In the genomic region with DNA sequence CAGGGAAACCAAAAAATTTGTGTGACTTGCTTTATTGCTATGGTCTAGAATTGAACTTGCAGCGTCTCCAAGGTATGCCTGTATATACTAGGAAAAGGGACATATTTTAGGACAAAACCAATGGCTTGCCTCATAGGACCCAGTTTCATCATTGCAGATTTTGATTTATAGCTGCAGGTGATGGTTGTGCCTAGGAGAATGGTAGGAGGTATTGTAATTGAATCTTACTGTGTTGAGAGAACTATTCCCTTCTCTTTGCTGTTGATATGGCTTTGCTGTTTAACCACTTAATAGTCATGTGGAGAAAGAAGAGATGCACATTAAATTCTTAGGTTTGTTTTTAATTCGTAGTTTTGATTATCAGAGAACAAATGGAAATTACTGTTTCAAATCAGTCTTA, we compare ENCODE assay signal across 22 cellular contexts. TPM values are rescaled to one million over a fixed set of nuclear protein-coding genes. Genes with fewer than 3 reads are reported as not detected.
"Had no signal": no experiment of that assay in that cellular context is flagged by ENCODE, and none has a peak within 500 bp of the region (broad histone marks: within the 10 kb centered on the region; RNA-seq: fewer than 3 reads in every experiment).

No MANE protein-coding gene starts in this region.

- H3K4me3 ChIP-seq: hepatocyte, left lung, right lobe of liver had no signal

- H3K9me3 ChIP-seq: left lung, right lobe of liver had no signal

- H2AFZ ChIP-seq: hepatocyte, parathyroid adenoma had no signal

- DNase-seq: activated B cell treated with CpG ODN at 0.5 μM for 24 hours; activated CD4-positive, alpha-beta memory T cell treated with anti-CD3 and anti-CD28 coated beads, Interleukin-2, amount 10 ng/mL, durations not matched to agents 7 days and 5 days; activated CD4-positive, alpha-beta T cell treated with anti-CD3 and anti-CD28 coated beads for 4 hours; activated effector memory CD4-positive, alpha-beta T cell treated with Interleukin-2 at 50 U/mL for 16 hours; activated naive CD4-positive, alpha-beta T cell treated with anti-CD3 and anti-CD28 coated beads for 36 hours; activated naive CD8-positive, alpha-beta T cell treated with anti-CD3 and anti-CD28 coated beads, Interleukin-2, amount 10 ng/mL, durations not matched to agents 7 days and 5 days; activated T-cell treated with anti-CD3 and anti-CD28 coated beads, Interleukin-2, amount 50 U/mL, for 72 hours; amniotic stem cell; cerebellar nuclear complex; immature natural killer cell; kidney glomerular epithelial cell; left lung; midbrain; right lobe of liver; small intestine; stimulated activated CD4-positive, alpha-beta T cell treated with anti-CD3 and anti-CD28 coated beads, Interleukin-15, amount 100 ng/mL, for 24 hours; T-helper 9 cell had no signal

- H3K4me2 ChIP-seq: hepatocyte had no signal

- H3K27ac ChIP-seq: epithelial cell of prostate, hepatocyte, left lung, parathyroid adenoma, right lobe of liver had no signal

- H3K27me3 ChIP-seq: hepatocyte, left lung, right lobe of liver had no signal

- ATAC-seq: activated T-cell treated with anti-CD3 and anti-CD28 coated beads, Interleukin-2, amount 50 U/mL, for 72 hours; left lung; natural killer cell treated with Interleukin-12 subunit alpha and Interleukin-12 subunit beta and Interleukin-15 and Interleukin-18, amount 100 ng/mL, for 72 hours; right lobe of liver; stimulated activated memory B cell treated with anti-CD40 and anti-IgM and Interleukin-4, amounts not matched to agents 10 μg/mL and 1 μg/mL and 100 μg/mL, for 72 hours had no signal

- H3K36me3 ChIP-seq: right lobe of liver had no signal

- H3K9ac ChIP-seq: parathyroid adenoma had no signal

RNA-seq across cellular contexts. Expression of gene BFSP1, which starts 55.1 kb away (rescaled TPM):
- total RNA-seq: activated B cell treated with CpG ODN at 0.5 μM for 24 hours had no signal
